Comparison of ENCODE assay signal across 9 cellular contexts in the genomic region with DNA sequence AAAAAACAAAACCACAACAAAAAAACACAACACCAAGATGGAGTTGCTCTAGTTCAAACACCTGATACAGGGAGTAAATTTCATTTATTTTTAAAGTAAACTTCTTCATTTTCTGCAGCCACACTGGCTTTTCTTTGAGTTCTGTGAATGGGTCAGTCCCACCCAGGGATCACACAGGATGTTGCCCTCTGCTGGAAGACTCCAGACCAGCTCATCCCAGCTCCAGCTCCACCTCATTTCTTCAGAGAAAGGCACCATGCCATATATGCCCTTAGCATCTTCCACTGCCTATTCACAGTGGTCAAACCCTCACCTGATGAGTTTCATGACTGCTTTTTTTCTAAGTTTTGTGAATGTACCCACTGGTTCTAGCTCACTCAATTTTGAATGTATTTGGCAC. TPM values are rescaled to one million over a fixed set of nuclear protein-coding genes. Genes with fewer than 3 reads are reported as not detected.
DNase-seq lines count a peak whose midpoint lies in the region; ATAC-seq, FAIRE-seq and TF ChIP-seq lines count a peak whose summit lies in the region.
"Had no signal": no experiment of that assay in that cellular context is flagged by ENCODE, and none has a peak within 500 bp of the region (broad histone marks: within the 10 kb centered on the region; RNA-seq: fewer than 3 reads in every experiment).

No MANE protein-coding gene starts in this region.

- H3K4me2 ChIP-seq in K562 (ENCODE audit: insufficient read depth, low read length) (no peak overlapping the region), mesendoderm (ENCODE audit: low read length) (no peak overlapping the region)

- H2BK5ac ChIP-seq in mesendoderm (ENCODE audit: low read length), result no peak overlapping the region

- ATAC-seq in K562, result peak; percentile 91

- H2BK15ac ChIP-seq in mesendoderm (replicated peaks; ENCODE audit: low read depth), result no peak overlapping the region

- H3K27me3 ChIP-seq in AG04450 (ENCODE audit: control insufficient read depth, insufficient read depth, low read length), result no peaks in the 10 kb centered on the region
- no peaks in the 10 kb centered on the region for H3K27me3 ChIP-seq in K562 (ENCODE audit: control insufficient read depth in 2 of 2, insufficient read depth in 2 of 2, low read length in 2 of 2)
- no peaks in the 10 kb centered on the region for H3K27me3 ChIP-seq in mesendoderm (ENCODE audit: insufficient read depth, low read length, poor library complexity)
- no peaks in the 10 kb centered on the region for H3K27me3 ChIP-seq in suprapubic skin

- H3K79me1 ChIP-seq in mesendoderm (ENCODE audit: low read length), result no peaks in the 10 kb centered on the region

- BruUV-seq in K562 (replicated peaks; lab: Mats Ljungman, UMichigan), result no TSS peak

- H4K5ac ChIP-seq in mesendoderm (ENCODE audit: low read length), result no peak overlapping the region

- H3K4me3 ChIP-seq in AG04450 (ENCODE audit: low read depth, low read length) (no peak overlapping the region), K562 (no peak overlapping the region), mesendoderm (ENCODE audit: low read length) (no peak overlapping the region), suprapubic skin (no peak overlapping the region)

- no peak overlapping the region for H3K18ac ChIP-seq in mesendoderm (ENCODE audit: low read length)

- H3K27ac ChIP-seq in AG04450 (ENCODE audit: low read depth, low read length) (peak overlapping the region; percentile 3), K562 (ENCODE audit: extremely low read depth, low read depth, low read length) (no peak overlapping the region), mesendoderm (ENCODE audit: low read depth, low read length) (no peak overlapping the region), suprapubic skin (no peak overlapping the region)

- POLR2A ChIA-PET in AG04450 (lab: Yijun Ruan, JAX), result no interaction called here
- POLR2A ChIA-PET in K562 (lab: Yijun Ruan, JAX), result interaction anchor here (1.0 kb wide), 2 partner anchors 12 to 19 kb away, joined by 3 to 5 read pairs; no protein-coding TSS in a partner anchor

- CTCF ChIA-PET in AG04450 (lab: Charles Lee), result interaction anchor here (0.5 to 2.1 kb wide), 7 partner anchors 19 to 800 kb away, joined by 3 to 7 read pairs (median 4); a partner anchor contains a TSS
- CTCF ChIA-PET in K562 (lab: Yijun Ruan, JAX; ENCODE audit: low intra/inter-chr PET ratio), result no interaction called here

- no peak overlapping the region for H3K56ac ChIP-seq in mesendoderm (ENCODE audit: low read length)

- H4K20me1 ChIP-seq in K562 (replicated peaks; ENCODE audit: control insufficient read depth, insufficient read depth, low read length), result no peaks in the 10 kb centered on the region

- H2BK120ac ChIP-seq in mesendoderm (ENCODE audit: low read depth, low read length), result no peak overlapping the region

- no peaks in the 10 kb centered on the region for H3K4me1 ChIP-seq in K562 (replicated peaks in 1 of 2; ENCODE audit: control insufficient read depth in 2 of 2, insufficient read depth in 2 of 2, low read length in 2 of 2)
- peaks cover 3% of the 10 kb centered on the region for H3K4me1 ChIP-seq in mesendoderm (ENCODE audit: control insufficient read depth, low read depth, low read length)
- peaks cover 3% of the 10 kb centered on the region for H3K4me1 ChIP-seq in suprapubic skin

- H3K79me2 ChIP-seq in K562 (ENCODE audit: control insufficient read depth, insufficient read depth, low read length) (no peaks in the 10 kb centered on the region), mesendoderm (ENCODE audit: control insufficient read depth, insufficient read depth, low read length) (no peaks in the 10 kb centered on the region)

- no peak overlapping the region for H4K8ac ChIP-seq in mesendoderm (ENCODE audit: low read depth, low read length)

- TF ChIP-seq POLR2A in K562 (conservative IDR thresholded peaks at IDR 0.05) (no peak), suprapubic skin (IDR thresholded peaks at IDR 0.05) (no peak)

- in situ Hi-C loops in KBM-7 (cut with MboI; ENCODE audit: low pct_unique_long_range_greater_than_20kb, low sequenced_read_pairs) (no loop called here), K562 (cut with MboI) (loop anchor here (10.0 kb wide), 1 partner anchor 154 kb away; a partner anchor contains a TSS)

- H3K23ac ChIP-seq in mesendoderm (ENCODE audit: low read length), result no peak overlapping the region

- no peaks in the 10 kb centered on the region for H3K9me3 ChIP-seq in AG04450 (ENCODE audit: control insufficient read depth, insufficient read depth, low read length)
- no peaks in the 10 kb centered on the region for H3K9me3 ChIP-seq in K562 (replicated peaks; ENCODE audit: control insufficient read depth, insufficient read depth, low read depth, low read length)
- H3K9me3 ChIP-seq in suprapubic skin, result no peaks in the 10 kb centered on the region

- H3K36me3 ChIP-seq in K562 (ENCODE audit: control insufficient read depth, insufficient read depth, low read length), result no peaks in the 10 kb centered on the region; the same call in 2 of the 3 replicates
- no peaks in the 10 kb centered on the region for H3K36me3 ChIP-seq in mesendoderm (ENCODE audit: control insufficient read depth, insufficient read depth, low read length)
- H3K36me3 ChIP-seq in suprapubic skin, result no peaks in the 10 kb centered on the region

- H3K9me1 ChIP-seq in K562 (ENCODE audit: control insufficient read depth, insufficient read depth, low read length), result no peaks in the 10 kb centered on the region

- H3K9ac ChIP-seq in K562 (ENCODE audit: insufficient read depth in 1 of 2, low read depth in 2 of 2, low read length in 2 of 2) (no peak overlapping the region), mesendoderm (ENCODE audit: low read length) (no peak overlapping the region)

- DNase-seq in AG04450 (ENCODE audit: low read depth, low spot score) (no peak), KBM-7 (peak; percentile 65), K562 (ENCODE audit: extremely low read depth in 1 of 4, low spot score in 3 of 4) (peak; percentile 25 to 53 (median 41)), mesendoderm (peak; percentile 73), suprapubic skin (ENCODE audit: low spot score in 2 of 2) (no peak), middle frontal gyrus (ENCODE audit: extremely low spot score, low spot score) (no peak)
- DNase-seq in activated effector memory CD4-positive, alpha-beta T cell treated with anti-CD3 and anti-CD28 coated beads, Interleukin-2, amount 50 U/mL, for 16 hours, result no peak

- peak; percentile 11 for FAIRE-seq in K562 (lab: Jason Lieb, UNC)
- FAIRE-seq: colon had no signal

- no peak overlapping the region for H2AFZ ChIP-seq in K562 (ENCODE audit: low read depth, low read length)

- H2AK5ac ChIP-seq in mesendoderm (ENCODE audit: low read length), result no peak overlapping the region

- intact Hi-C loops in K562 (cut with micrococcal nuclease), result loop anchor here (5.0 to 10.0 kb wide), 3 partner anchors 544 to 966 kb away; a partner anchor contains a TSS

- no peak for TF ChIP-seq EP300 in K562 (IDR thresholded peaks at IDR 0.05; ENCODE audit: low read length)
- no peak for TF ChIP-seq EP300 in suprapubic skin (IDR thresholded peaks at IDR 0.05)

- peak; percentile 39 to 51 for TF ChIP-seq RAD21 in K562 (CRISPR knock-in tag; conservative IDR thresholded peaks at IDR 0.05 in 1 of 2, IDR thresholded peaks at IDR 0.05 in 1 of 2)

- TF ChIP-seq CTCF in AG04450 (IDR thresholded peaks at IDR 0.05; ENCODE audit: low read depth, low read length) (peak; percentile 64), GM12874 (IDR thresholded peaks at IDR 0.05; ENCODE audit: insufficient read depth, low read depth, low read length) (peak; percentile 25; the same call in 1 of the 2 replicates), K562 (IDR thresholded peaks at IDR 0.05 in 2 of 3, conservative IDR thresholded peaks at IDR 0.05 in 1 of 3; ENCODE audit: insufficient read depth in 2 of 3, low read depth in 1 of 3, low read length in 3 of 3) (peak; percentile 38 to 59 (median 56); a peak in 5 of 6 replicates), suprapubic skin (IDR thresholded peaks at IDR 0.05) (no peak)

- H3K4ac ChIP-seq in mesendoderm (ENCODE audit: low read depth, low read length), result no peak overlapping the region

RNA-seq across cellular contexts. Expression of a gene that starts 8.0 kb away (rescaled TPM):
- polyA plus RNA-seq in AG04450 (2011; rRNA removed) (299 and 335 TPM in 2 replicates), K562 (2011; rRNA removed) (0.19 and 0.26 TPM in 2 replicates), K562 (2014; fragmentation: Illumina TruSeq; extraction: Trizol) (0.69 and 1.2 TPM in 2 replicates), K562 (2014; fragmentation: Nextera tagmentation; extraction: Ambion mirVana) (1 to 10 TPM; 2.0 to 2.1 TPM), K562 (2014; rRNA removed) (0.34 and 0.39 TPM in 2 replicates)
- 219 and 237 TPM in 2 replicates for polyA minus RNA-seq in AG04450 (2011; rRNA and poly(A)+ RNA removed)
- total RNA-seq in K562 (2011; cell fraction: chromatin; rRNA removed; ENCODE audit: low replicate concordance), result 0.23 and 0.39 TPM in 2 replicates
- 0.33 TPM in 1 of 2 replicates, not detected in the other for total RNA-seq in K562 (2011; cell fraction: nucleolus; rRNA removed)
- 0.15 and 0.37 TPM in 2 replicates for total RNA-seq in K562 (2011; cell fraction: nucleoplasm; rRNA removed)
- total RNA-seq in K562 (2014; rRNA removed) (0.29 and 0.45 TPM in 2 replicates), K562 (2014; rRNA removed; fragmentation: Illumina TruSeq; extraction: Trizol) (0.69 and 1.0 TPM in 2 replicates), K562 (2015; rRNA removed; fragmentation: Illumina TruSeq; extraction: Trizol) (1.2 and 2.3 TPM in 2 replicates), K562 (2021) (0.98 and 1.2 TPM in 2 replicates), suprapubic skin (1 to 10 TPM; 1.8 to 6.7 (median 4.4) TPM)
- polyA plus RNA-seq in K562 (2011; cell fraction: cytosol; rRNA removed), result 0.03 and 0.04 TPM in 2 replicates
- polyA plus RNA-seq in K562 (2011; cell fraction: nucleus; rRNA removed), result 0.27 and 0.28 TPM in 2 replicates
- 1.3 and 5.9 TPM in 2 replicates for polyA plus RNA-seq in K562 (2012)
- 0.06 and 0.18 TPM in 2 replicates for polyA minus RNA-seq in K562 (2011; rRNA and poly(A)+ RNA removed)
- polyA minus RNA-seq in K562 (2011; cell fraction: cytosol; rRNA and poly(A)+ RNA removed), result not detected in 2 replicates
- polyA minus RNA-seq in K562 (2011; cell fraction: nucleus; rRNA and poly(A)+ RNA removed), result 0.22 and 0.27 TPM in 2 replicates
- 11.0 TPM for polyA plus RNA-seq in mesendoderm (2013, experiment 1 of 2)
- 11.9 TPM for polyA plus RNA-seq in mesendoderm (2013, experiment 2 of 2)

RNA-seq across cellular contexts. Expression of a gene that starts 22.9 kb away (rescaled TPM):
- polyA plus RNA-seq in AG04450 (2011; rRNA removed), result 37.8 and 64.4 TPM in 2 replicates
- polyA minus RNA-seq in AG04450 (2011; rRNA and poly(A)+ RNA removed), result 16.0 and 31.3 TPM in 2 replicates
- total RNA-seq in K562 (2011; cell fraction: chromatin; rRNA removed; ENCODE audit: low replicate concordance), result 24.4 and 92.6 TPM in 2 replicates
- total RNA-seq in K562 (2011; cell fraction: nucleolus; rRNA removed), result 10.7 and 11.7 TPM in 2 replicates
- 25.4 and 28.2 TPM in 2 replicates for total RNA-seq in K562 (2011; cell fraction: nucleoplasm; rRNA removed)
- 32.8 and 42.6 TPM in 2 replicates for total RNA-seq in K562 (2014; rRNA removed)
- total RNA-seq in K562 (2014; rRNA removed; fragmentation: Illumina TruSeq; extraction: Trizol), result 102 and 131 TPM in 2 replicates
- 84.6 and 91.0 TPM in 2 replicates for total RNA-seq in K562 (2015; rRNA removed; fragmentation: Illumina TruSeq; extraction: Trizol)
- total RNA-seq in K562 (2021), result 61.0 and 67.6 TPM in 2 replicates
- 43.8 and 60.7 TPM in 2 replicates for polyA plus RNA-seq in K562 (2011; rRNA removed)
- 3.3 and 9.8 TPM in 2 replicates for polyA plus RNA-seq in K562 (2011; cell fraction: cytosol; rRNA removed)
- polyA plus RNA-seq in K562 (2011; cell fraction: nucleus; rRNA removed), result 15.2 and 33.1 TPM in 2 replicates
- 26.8 and 39.2 TPM in 2 replicates for polyA plus RNA-seq in K562 (2012)
- polyA plus RNA-seq in K562 (2014; fragmentation: Illumina TruSeq; extraction: Trizol), result 53.8 and 56.5 TPM in 2 replicates
- 10 to 100 TPM; 49.9 to 68.5 TPM for polyA plus RNA-seq in K562 (2014; fragmentation: Nextera tagmentation; extraction: Ambion mirVana)
- polyA plus RNA-seq in K562 (2014; rRNA removed), result 46.1 and 69.0 TPM in 2 replicates
- 77.0 and 102 TPM in 2 replicates for polyA minus RNA-seq in K562 (2011; rRNA and poly(A)+ RNA removed)
- polyA minus RNA-seq in K562 (2011; cell fraction: cytosol; rRNA and poly(A)+ RNA removed), result 11.3 and 14.9 TPM in 2 replicates
- 37.3 and 97.9 TPM in 2 replicates for polyA minus RNA-seq in K562 (2011; cell fraction: nucleus; rRNA and poly(A)+ RNA removed)
- 126 TPM for polyA plus RNA-seq in mesendoderm (2013, experiment 1 of 2)
- polyA plus RNA-seq in mesendoderm (2013, experiment 2 of 2), result 130 TPM
- 10 to 100 TPM; 34.6 to 56.5 (median 39.1) TPM for total RNA-seq in suprapubic skin

Comparison
In these comparisons a context has a peak if more than half of its experiments do, and no peak if none do; other contexts are left out.
1. DNase-seq: peak in KBM-7 (single experiment), K562 (4 of 4) and mesendoderm (single experiment); none in AG04450 (single experiment), suprapubic skin (0 of 2), middle frontal gyrus (single experiment) and activated effector memory CD4-positive, alpha-beta T cell treated with anti-CD3 and anti-CD28 coated beads, Interleukin-2, amount 50 U/mL, for 16 hours (single experiment).
2. CTCF ChIP-seq: peak in AG04450 (single experiment), GM12874 (single experiment) and K562 (3 of 3); none in suprapubic skin (0 of 2).